Comparison of ENCODE assay signal across 8 cellular contexts in genomic region chr5:128083033-128083810, GRCh38. TPM values are rescaled to one million over a fixed set of nuclear protein-coding genes. Genes with fewer than 3 reads are reported as not detected.
DNase-seq lines count a peak whose midpoint lies in the region; ATAC-seq and TF ChIP-seq lines count a peak whose summit lies in the region.

Gene SLC12A2 (plus strand): TSS chr5:128083766. CDS start chr5:128083955, 189 bp downstream.

- peaks cover 3% of the 10 kb centered on the region for H3K27me3 ChIP-seq in WERI-Rb-1 (ENCODE audit: insufficient read depth, low read depth, severe bottlenecking)
- no peaks in the 10 kb centered on the region for H3K27me3 ChIP-seq in breast epithelium
- peaks cover 31% of the 10 kb centered on the region for H3K27me3 ChIP-seq in iPS-20b (ENCODE audit: insufficient read depth, low read length)

- in situ Hi-C loops in ACHN (cut with HindIII; ENCODE audit: low pct_ligation_motif_present, low pct_unique_long_range_greater_than_20kb, low sequenced_read_pairs): no loop called here

- intact Hi-C loops in breast epithelium (cut with DNase I; ENCODE audit: low total_unique reads): no loop called here

- H3K9me3 ChIP-seq in WERI-Rb-1 (ENCODE audit: severe bottlenecking) (no peaks in the 10 kb centered on the region), breast epithelium (no peaks in the 10 kb centered on the region), iPS-20b (ENCODE audit: insufficient read depth, low read depth, low read length) (no peaks in the 10 kb centered on the region)

- TF ChIP-seq CTCF in WERI-Rb-1 (IDR thresholded peaks at IDR 0.05; ENCODE audit: low read depth, low read length): no peak
- TF ChIP-seq CTCF in breast epithelium (IDR thresholded peaks at IDR 0.05): no peak

- H3K4me1 ChIP-seq in breast epithelium (peaks cover 0 to 5% of the 10 kb centered on the region in 2 donors), iPS-20b (ENCODE audit: insufficient read depth, low read length) (peaks cover 8% of the 10 kb centered on the region)

- ATAC-seq in GM18870 (IDR thresholded peaks at IDR 0.05; ENCODE audit: unreplicated experiment): peak; percentile 58
- ATAC-seq in HG03108 (IDR thresholded peaks at IDR 0.05; ENCODE audit: unreplicated experiment): peak; percentile 54

- H3K36me3 ChIP-seq in WERI-Rb-1: no peaks in the 10 kb centered on the region
- H3K36me3 ChIP-seq in breast epithelium: no peaks in the 10 kb centered on the region
- H3K36me3 ChIP-seq in iPS-20b (ENCODE audit: insufficient read depth, low read depth, low read length): no peaks in the 10 kb centered on the region

- peak within 1 kb of the TSS; percentile 87 for H3K27ac ChIP-seq in WERI-Rb-1
- peak within 1 kb of the TSS; percentile 96 to 98 for H3K27ac ChIP-seq in breast epithelium
- H3K27ac ChIP-seq in iPS-20b (ENCODE audit: low read length): no peak within 1 kb of the TSS
- H3K27ac ChIP-seq in skin epidermis: peak within 1 kb of the TSS; percentile 73 to 99 (median 92)

- H3K4me3 ChIP-seq in WERI-Rb-1 (ENCODE audit: low read depth, low read length) (peak within 1 kb of the TSS; percentile 80), breast epithelium (peak within 1 kb of the TSS; percentile 78 to 96 (median 91)), iPS-20b (ENCODE audit: low read length) (peak within 1 kb of the TSS; percentile 83), skin epidermis (peak within 1 kb of the TSS; percentile 60 to 97 (median 84))

- H3K9ac ChIP-seq in iPS-20b (ENCODE audit: low read depth, low read length): peak within 1 kb of the TSS; percentile 82

- DNase-seq in ACHN: peak; percentile 91
- DNase-seq in NCI-H2196 treated with DMSO at 0.1 percent for 48 hours (lab: John Stamatoyannopoulos, UW; ENCODE audit: unreplicated experiment): peak; percentile 68
- peak; percentile 88 for DNase-seq in WERI-Rb-1
- DNase-seq in breast epithelium (ENCODE audit: low spot score in 2 of 2): peak; percentile 81 to 86

- no peak for TF ChIP-seq POLR2A in breast epithelium (IDR thresholded peaks at IDR 0.05)

RNA-seq across cellular contexts. Expression of gene SLC12A2, which starts in this region (rescaled TPM):
- 100 to 1,000 TPM in 1 of 3 donors, 10 to 100 TPM in 2; 23.7 to 204 (median 70.1) TPM for total RNA-seq in breast epithelium
